9 cellular contexts compared by ENCODE assay signal in genomic region chr17:66508896-66509843, GRCh38.
A peak's percentile ranks its signal among the peaks of the same experiment; 100 is the strongest.
DNase-seq lines count a peak whose midpoint lies in the region; ATAC-seq and FAIRE-seq lines count a peak whose summit lies in the region.
"Had no signal": no experiment of that assay in that cellular context is flagged by ENCODE, and none has a peak within 500 bp of the region (broad histone marks: within the 10 kb centered on the region; RNA-seq: fewer than 3 reads in every experiment).

No MANE protein-coding gene starts in this region.

- H3K4me3 Mint-ChIP-seq in T-helper 17 cell = peak overlapping the region; percentile 58

- H3K4me3 ChIP-seq in effector memory CD4-positive, alpha-beta T cell (ENCODE audit: insufficient read depth, low read depth, low read length, poor library complexity, severe bottlenecking) = no peak overlapping the region
- no peak overlapping the region for H3K4me3 ChIP-seq in small intestine (ENCODE audit: low read depth in 1 of 2, low read length in 2 of 2)

- H3K36me3 ChIP-seq in effector memory CD4-positive, alpha-beta T cell (ENCODE audit: control insufficient read depth, insufficient read depth, low read length) = peaks cover 2% of the 10 kb centered on the region
- H3K36me3 ChIP-seq in small intestine (ENCODE audit: control insufficient read depth in 2 of 2, insufficient read depth in 2 of 2, low read length in 2 of 2) = no peaks in the 10 kb centered on the region

- no peaks in the 10 kb centered on the region for H3K27me3 ChIP-seq in effector memory CD4-positive, alpha-beta T cell (replicated peaks; ENCODE audit: control insufficient read depth, insufficient read depth, low read length, poor library complexity, severe bottlenecking)
- H3K27me3 ChIP-seq in small intestine (ENCODE audit: control insufficient read depth in 2 of 2, insufficient read depth in 2 of 2, low read length in 2 of 2) = no peaks in the 10 kb centered on the region

- peak overlapping the region; percentile 24 for H3K27ac ChIP-seq in effector memory CD4-positive, alpha-beta T cell (ENCODE audit: insufficient read depth, low read length, poor library complexity, severe bottlenecking)
- H3K27ac ChIP-seq in small intestine (ENCODE audit: low read depth in 1 of 2, low read length in 1 of 2) = peak overlapping the region; percentile 35 to 88
- H3K27ac ChIP-seq: KMS-11 had no signal

- intact Hi-C loops in posterior cingulate gyrus (cut with DNase I) = no loop called here

- peak overlapping the region; percentile 75 for H3K27ac Mint-ChIP-seq in T-helper 17 cell

- H3K4me1 Mint-ChIP-seq in T-helper 17 cell = peaks cover 40% of the 10 kb centered on the region

- peaks cover 11% of the 10 kb centered on the region for H3K4me1 ChIP-seq in effector memory CD4-positive, alpha-beta T cell (ENCODE audit: control insufficient read depth, insufficient read depth, low read length, poor library complexity, severe bottlenecking)
- H3K4me1 ChIP-seq in small intestine (ENCODE audit: control insufficient read depth in 2 of 2, insufficient read depth in 1 of 2, low read depth in 1 of 2, low read length in 1 of 2) = peaks cover 2 to 23% of the 10 kb centered on the region in 2 donors

- no peaks in the 10 kb centered on the region for H3K27me3 Mint-ChIP-seq in T-helper 17 cell

- in situ Hi-C loops in KBM-7 (cut with MboI; ENCODE audit: low pct_unique_long_range_greater_than_20kb, low sequenced_read_pairs) = no loop called here

- 5 to 48% (median 23%) methylated on average over 8 of the region's 8 CpGs for WGBS in small intestine, 3 donors

- H3K36me3 Mint-ChIP-seq in T-helper 17 cell (ENCODE audit: low read depth) = no peaks in the 10 kb centered on the region

- DNase-seq in H4 (ENCODE audit: low spot score) (peak; percentile 97), T-helper 17 cell (no peak), small intestine (peak; percentile 98), HuH-7 (ENCODE audit: low spot score) (no peak), KBM-7 (no peak), posterior cingulate gyrus (no peak), globus pallidus (ENCODE audit: low spot score) (no peak)
- DNase-seq in effector memory CD4-positive, alpha-beta T cell = peak in 1 of 3 donors; percentile 3

- no peaks in the 10 kb centered on the region for H3K9me3 ChIP-seq in T-helper 17 cell (ENCODE audit: control insufficient read depth, low read length, poor library complexity, severe bottlenecking)
- H3K9me3 ChIP-seq in effector memory CD4-positive, alpha-beta T cell (ENCODE audit: control insufficient read depth, low read length) = no peaks in the 10 kb centered on the region
- no peaks in the 10 kb centered on the region for H3K9me3 ChIP-seq in small intestine (ENCODE audit: control insufficient read depth, low read depth)

- peak; percentile 72 for ATAC-seq in T-helper 17 cell

- FAIRE-seq in small intestine (lab: Jason Lieb, UNC) = no peak

Comparison
In these comparisons a context has a peak if more than half of its experiments do, and no peak if none do; other contexts are left out.
1. DNase-seq: peak in H4 (single experiment) and small intestine (single experiment); none in T-helper 17 cell (0 of 3), HuH-7 (single experiment), KBM-7 (single experiment), posterior cingulate gyrus (0 of 10) and globus pallidus (single experiment).